Comparison of ENCODE assay signal across 14 cellular contexts in genomic region chr14:90608925-90609324, GRCh38.
DNase-seq lines count a peak whose midpoint lies in the region; ATAC-seq and TF ChIP-seq lines count a peak whose summit lies in the region.
"Had no signal": no experiment of that assay in that cellular context is flagged by ENCODE, and none has a peak within 500 bp of the region (broad histone marks: within the 10 kb centered on the region; RNA-seq: fewer than 3 reads in every experiment).

No MANE protein-coding gene starts in this region.

- H3K4me3 ChIP-seq in stomach smooth muscle (ENCODE audit: low read length in 2 of 2) (peak overlapping the region in 1 of 2 donors; percentile 22), Caco-2 (ENCODE audit: low read depth, low read length) (no peak overlapping the region)
- H3K4me3 ChIP-seq: psoas muscle had no signal

- DNase-seq in brain pericyte (ENCODE audit: low read depth, low spot score): peak; percentile 21
- DNase-seq in Caco-2: no peak
- DNase-seq in activated naive CD8-positive, alpha-beta T cell treated with anti-CD3 and anti-CD28 coated beads for 36 hours: no peak
- DNase-seq: activated effector memory CD4-positive, alpha-beta T cell treated with Interleukin-2 at 50 U/mL for 16 hours; NCI-H2171; psoas muscle; stimulated activated CD4-positive, alpha-beta T cell treated with anti-CD3 and anti-CD28 coated beads, Interleukin-4, amount 100 ng/mL, for 24 hours had no signal

- CTCF ChIA-PET in Caco-2 (lab: Charles Lee): no interaction called here

- no TSS peak for BruUV-seq in Caco-2 (replicated peaks; lab: Mats Ljungman, UMichigan)

- peaks cover 18% of the 10 kb centered on the region for H3K4me1 ChIP-seq in stomach smooth muscle (ENCODE audit: control insufficient read depth, insufficient read depth, low read length)
- no peaks in the 10 kb centered on the region for H3K4me1 ChIP-seq in Caco-2

- no peaks in the 10 kb centered on the region for H3K36me3 Mint-ChIP-seq in Caco-2 (ENCODE audit: insufficient read depth, unreplicated experiment)
- no peaks in the 10 kb centered on the region for H3K36me3 Mint-ChIP-seq in activated naive CD8-positive, alpha-beta T cell treated with anti-CD3 and anti-CD28 coated beads for 36 hours

- peak overlapping the region; percentile 80 for H3K27ac ChIP-seq in stomach smooth muscle (ENCODE audit: low read length)
- H3K27ac ChIP-seq: HL-60, psoas muscle had no signal

- no peaks in the 10 kb centered on the region for H3K9me3 Mint-ChIP-seq in Caco-2 (ENCODE audit: unreplicated experiment)
- H3K9me3 Mint-ChIP-seq in activated naive CD8-positive, alpha-beta T cell treated with anti-CD3 and anti-CD28 coated beads for 36 hours: no peaks in the 10 kb centered on the region
- H3K9me3 Mint-ChIP-seq: T-helper 1 cell treated with Interleukin-12 subunit alpha and Interleukin-12 subunit beta and Interleukin-4 antibody, amounts not matched to agents 30 μg/mL and 1 μg/mL, for 36 hours had no signal

- H3K27me3 ChIP-seq in stomach smooth muscle (ENCODE audit: control insufficient read depth in 1 of 2, insufficient read depth in 2 of 2, low read length in 2 of 2) (no peaks in the 10 kb centered on the region), Caco-2 (replicated peaks; ENCODE audit: control insufficient read depth, insufficient read depth, low read length) (no peaks in the 10 kb centered on the region)

- peaks cover 0 to 2% of the 10 kb centered on the region in 2 donors for H3K36me3 ChIP-seq in stomach smooth muscle (ENCODE audit: control insufficient read depth in 2 of 2, insufficient read depth in 2 of 2, low read length in 2 of 2)
- H3K36me3 ChIP-seq in Caco-2 (ENCODE audit: control insufficient read depth, insufficient read depth, low read length): no peaks in the 10 kb centered on the region

- no peaks in the 10 kb centered on the region for H3K27me3 Mint-ChIP-seq in Caco-2 (ENCODE audit: insufficient read depth, unreplicated experiment)
- H3K27me3 Mint-ChIP-seq in activated naive CD8-positive, alpha-beta T cell treated with anti-CD3 and anti-CD28 coated beads for 36 hours: no peaks in the 10 kb centered on the region

- peak; percentile 86 for ATAC-seq in GM19324 (IDR thresholded peaks at IDR 0.05; ENCODE audit: low FRiP score, unreplicated experiment)
- ATAC-seq in HG03378 (IDR thresholded peaks at IDR 0.05; ENCODE audit: unreplicated experiment): peak; percentile 60
- ATAC-seq in GM18870 (IDR thresholded peaks at IDR 0.05; ENCODE audit: unreplicated experiment): no peak
- ATAC-seq: esophagus mucosa had no signal

- no peak for TF ChIP-seq CTCF in Caco-2 (IDR thresholded peaks at IDR 0.05; ENCODE audit: insufficient read depth in 1 of 2, low read depth in 1 of 2, low read length in 1 of 2, severe bottlenecking in 1 of 2, unreplicated experiment in 1 of 2)

- H3K27ac Mint-ChIP-seq in Caco-2 (ENCODE audit: unreplicated experiment): no peak overlapping the region
- no peak overlapping the region for H3K27ac Mint-ChIP-seq in activated naive CD8-positive, alpha-beta T cell treated with anti-CD3 and anti-CD28 coated beads for 36 hours
- H3K27ac Mint-ChIP-seq: T-helper 1 cell treated with Interleukin-12 subunit alpha and Interleukin-12 subunit beta and Interleukin-4 antibody, amounts not matched to agents 30 μg/mL and 1 μg/mL, for 36 hours had no signal

- intact Hi-C loops in Caco-2 (cut with micrococcal nuclease; ENCODE audit: unreplicated experiment): no loop called here

- H3K9ac ChIP-seq in stomach smooth muscle (ENCODE audit: low read length in 2 of 2): peak overlapping the region in 1 of 2 donors; percentile 14

- POLR2A ChIA-PET in Caco-2 (lab: Charles Lee): no interaction called here

- H3K4me1 Mint-ChIP-seq in Caco-2 (ENCODE audit: low read depth, unreplicated experiment): no peaks in the 10 kb centered on the region
- no peaks in the 10 kb centered on the region for H3K4me1 Mint-ChIP-seq in activated naive CD8-positive, alpha-beta T cell treated with anti-CD3 and anti-CD28 coated beads for 36 hours

- H3K4me3 Mint-ChIP-seq in Caco-2 (ENCODE audit: unreplicated experiment): no peak overlapping the region
- H3K4me3 Mint-ChIP-seq in activated naive CD8-positive, alpha-beta T cell treated with anti-CD3 and anti-CD28 coated beads for 36 hours: no peak overlapping the region
- H3K4me3 Mint-ChIP-seq: T-helper 1 cell treated with Interleukin-12 subunit alpha and Interleukin-12 subunit beta and Interleukin-4 antibody, amounts not matched to agents 30 μg/mL and 1 μg/mL, for 36 hours had no signal

- H3K9me3 ChIP-seq in stomach smooth muscle (ENCODE audit: control insufficient read depth in 2 of 2, low read length in 2 of 2) (no peaks in the 10 kb centered on the region), Caco-2 (no peaks in the 10 kb centered on the region)
- H3K9me3 ChIP-seq: psoas muscle had no signal
